In the genomic region with DNA sequence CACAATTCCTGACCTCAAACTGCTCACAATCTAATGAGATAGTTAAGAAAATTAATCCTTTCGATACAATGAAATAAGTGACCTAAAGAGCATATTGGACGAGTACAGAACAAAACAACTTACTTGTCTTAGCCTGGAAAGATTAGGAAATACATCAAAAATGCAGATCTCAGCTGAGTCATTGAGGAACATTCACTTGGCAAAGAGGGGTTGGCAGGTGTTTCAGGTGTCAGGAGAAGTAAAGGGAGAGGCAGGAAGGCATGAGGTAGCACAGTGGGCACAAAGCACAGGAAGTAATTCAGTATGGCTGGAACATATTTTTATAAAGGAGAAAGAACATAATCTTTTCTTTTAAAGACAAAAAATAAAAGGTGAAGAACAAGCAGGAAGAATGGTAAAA, we compare ENCODE assay signal across 18 cellular contexts.
"Had no signal": no experiment of that assay in that cellular context is flagged by ENCODE, and none has a peak within 500 bp of the region (broad histone marks: within the 10 kb centered on the region; RNA-seq: fewer than 3 reads in every experiment).

No MANE protein-coding gene starts in this region.

- H3K27ac ChIP-seq: colonic mucosa, gastroesophageal sphincter, parathyroid adenoma, psoas muscle, spleen, tibial nerve, upper lobe of right lung, vagina had no signal

- H3K4me3 ChIP-seq: colonic mucosa, gastroesophageal sphincter, psoas muscle, spleen, tibial nerve, upper lobe of right lung, vagina had no signal

- DNase-seq: colonic mucosa; effector CD4-positive, alpha-beta T cell; endodermal cell; glutamatergic neuron; kidney; left colon; naive thymus-derived CD4-positive, alpha-beta T cell; nephron progenitor cell; psoas muscle; spleen; stimulated activated CD4-positive, alpha-beta T cell treated with anti-CD3 and anti-CD28 coated beads, Interleukin-15, amount 100 ng/mL, for 24 hours; stimulated activated CD4-positive, alpha-beta T cell treated with anti-CD3 and anti-CD28 coated beads, Interleukin-1b, Interleukin-23, amount 100 ng/mL, for 48 hours; stimulated activated CD4-positive, alpha-beta T cell treated with anti-CD3 and anti-CD28 coated beads, Interleukin-4, amount 100 ng/mL, for 24 hours; upper lobe of right lung had no signal
